8 cellular contexts compared by ENCODE assay signal in the genomic region with DNA sequence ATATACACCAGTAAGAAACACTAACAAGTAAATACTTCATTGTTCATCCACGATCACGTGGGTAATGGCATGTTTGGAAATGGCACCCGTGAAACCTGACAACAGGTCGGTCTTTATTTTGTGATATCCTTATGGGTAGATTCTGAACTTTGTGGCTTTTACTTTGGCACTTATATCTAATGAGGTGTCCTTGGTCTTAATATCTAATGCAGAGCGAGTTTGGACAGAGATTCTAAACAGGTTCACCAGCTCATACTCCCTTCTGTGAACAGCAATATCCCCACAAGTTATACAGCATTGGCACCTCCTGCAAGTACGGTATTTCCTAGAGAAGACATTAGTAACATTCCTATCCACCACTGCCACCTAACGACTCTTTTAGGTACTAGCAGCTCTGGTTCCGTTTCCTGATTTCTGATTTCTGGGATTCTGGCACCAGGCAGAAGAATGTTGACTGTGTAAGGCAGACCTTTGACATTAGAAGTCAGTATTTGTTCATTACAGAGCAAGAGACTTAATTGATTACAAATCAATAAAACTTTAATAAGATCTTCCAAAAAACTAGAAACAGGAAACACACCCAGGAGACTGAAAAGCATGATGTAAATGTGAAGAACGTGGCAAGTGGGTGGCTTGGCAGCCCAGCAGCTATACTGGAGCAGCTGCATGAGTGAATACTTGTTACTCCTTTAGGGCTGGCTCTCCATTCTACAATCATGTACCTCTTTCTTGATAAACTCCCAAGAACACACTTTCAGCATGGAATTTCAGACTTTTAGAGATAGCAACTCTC. TPM values are rescaled to one million over a fixed set of nuclear protein-coding genes. Genes with fewer than 3 reads are reported as not detected.
DNase-seq lines count a peak whose midpoint lies in the region; ATAC-seq, FAIRE-seq and TF ChIP-seq lines count a peak whose summit lies in the region.

No MANE protein-coding gene starts in this region.

- no peak overlapping the region for H3K27ac Mint-ChIP-seq in activated B cell treated with CpG ODN at 0.5 μM for 24 hours

- peaks cover 6 to 46% (median 28%) of the 10 kb centered on the region in 4 donors for H3K4me1 ChIP-seq in transverse colon

- DNase-seq in activated T-cell treated with anti-CD3 and anti-CD28 coated beads for 4 hours (peak; percentile 27), NCI-H446 (lab: John Stamatoyannopoulos, UW) (peak; percentile 48 to 77), activated B cell treated with CpG ODN at 0.5 μM for 24 hours (no peak), middle frontal gyrus (ENCODE audit: extremely low spot score, low spot score) (peak; percentile 66), transverse colon (peak; percentile 48)
- DNase-seq in activated T-cell treated with anti-CD3 and anti-CD28 coated beads, Interleukin-2, amount 50 U/mL, for 1 hour = no peak

- H3K27ac ChIP-seq in transverse colon = peak overlapping the region in 1 of 4 donors; percentile 34

- TF ChIP-seq POLR2A in transverse colon (IDR thresholded peaks at IDR 0.05) = no peak

- H3K27me3 Mint-ChIP-seq in activated B cell treated with CpG ODN at 0.5 μM for 24 hours = no peaks in the 10 kb centered on the region

- intact Hi-C loops in activated B cell treated with CpG ODN at 0.5 μM for 24 hours (cut with micrococcal nuclease) (loop anchor here (1.0 kb wide), 6 partner anchors 8 to 364 kb away; no protein-coding TSS in a partner anchor), transverse colon (cut with DNase I; ENCODE audit: low total_unique reads) (loop anchor here (10.0 kb wide), 2 partner anchors 164 to 176 kb away; no protein-coding TSS in a partner anchor)

- POLR2A ChIA-PET in activated B cell treated with CpG ODN at 0.5 μM for 24 hours (lab: Charles Lee) = interaction anchor here (0.5 to 2.6 kb wide), 6 partner anchors 10 to 348 kb away, joined by 3 to 22 read pairs (median 4); a partner anchor contains a TSS

- H3K4me1 Mint-ChIP-seq in activated B cell treated with CpG ODN at 0.5 μM for 24 hours = peaks cover 5% of the 10 kb centered on the region

- H3K36me3 ChIP-seq in transverse colon = no peaks in the 10 kb centered on the region

- 23 to 35% methylated on average over 6 to 9 of the region's 9 CpGs for WGBS in transverse colon (ENCODE audit: low coverage in 1 of 2), 2 donors

- in situ Hi-C loops in transverse colon (cut with MboI; ENCODE audit: low pct_ligation_motif_present in 1 of 4, low pct_unique_long_range_greater_than_20kb in 1 of 4, low sequenced_read_pairs in 3 of 4) = loop anchor here in 2 of 4 donors (5.0 to 25.0 kb wide), 6 partner anchors 79 to 354 kb away; a partner anchor contains a TSS

- no peaks in the 10 kb centered on the region for H3K9me3 Mint-ChIP-seq in activated B cell treated with CpG ODN at 0.5 μM for 24 hours

- no peak for TF ChIP-seq EP300 in transverse colon (IDR thresholded peaks at IDR 0.05; ENCODE audit: low read depth)

- FAIRE-seq in endometrium (lab: Jason Lieb, UNC) = peak; percentile 80

- no peaks in the 10 kb centered on the region for H3K9me3 ChIP-seq in transverse colon

- TF ChIP-seq CTCF in activated B cell treated with CpG ODN at 0.5 μM for 24 hours (IDR thresholded peaks at IDR 0.05) (peak; percentile 89), transverse colon (IDR thresholded peaks at IDR 0.05) (peak; percentile 77 to 91 (median 88))

- CTCF ChIA-PET in activated B cell treated with CpG ODN at 0.5 μM for 24 hours (lab: Charles Lee) = interaction anchor here (0.8 to 4.9 kb wide), 27 partner anchors 8 to 363 kb away, joined by 3 to 83 read pairs (median 6); no protein-coding TSS in a partner anchor

- ATAC-seq in HG03039 (IDR thresholded peaks at IDR 0.05; ENCODE audit: unreplicated experiment) = peak; percentile 79
- ATAC-seq in activated B cell treated with CpG ODN at 0.5 μM for 24 hours (ENCODE audit: low read depth) = peak; percentile 96

- H3K27me3 ChIP-seq in transverse colon = no peaks in the 10 kb centered on the region

- no peak overlapping the region for H3K4me3 Mint-ChIP-seq in activated B cell treated with CpG ODN at 0.5 μM for 24 hours

- no peaks in the 10 kb centered on the region for H3K36me3 Mint-ChIP-seq in activated B cell treated with CpG ODN at 0.5 μM for 24 hours (ENCODE audit: low read depth)

- H3K4me3 ChIP-seq in transverse colon = no peak overlapping the region

RNA-seq across cellular contexts. Expression of a gene that starts 2.5 kb away (rescaled TPM):
- 1.1 TPM in 1 of 2 replicates, not detected in the other for total RNA-seq in activated B cell treated with CpG ODN at 0.5 μM for 24 hours
- 10 to 100 TPM; 10.5 to 37.1 (median 25.7) TPM for total RNA-seq in transverse colon

RNA-seq across cellular contexts. Expression of a gene that starts 6.7 kb away (rescaled TPM):
- total RNA-seq in activated B cell treated with CpG ODN at 0.5 μM for 24 hours = 0.20 and 1.0 TPM in 2 replicates
- 10 to 100 TPM; 24.7 to 78.9 (median 76.5) TPM for total RNA-seq in transverse colon

RNA-seq across cellular contexts. Expression of a gene that starts 49.6 kb away (rescaled TPM):
- total RNA-seq in activated B cell treated with CpG ODN at 0.5 μM for 24 hours (not detected in 2 replicates), transverse colon (not detected)

RNA-seq across cellular contexts. Expression of a gene that starts 54.6 kb away (rescaled TPM):
- total RNA-seq in activated B cell treated with CpG ODN at 0.5 μM for 24 hours (not detected in 2 replicates), transverse colon (not detected)

Comparison
In these comparisons a context has a peak if more than half of its experiments do, and no peak if none do; other contexts are left out.
1. DNase-seq: peak in activated T-cell treated with anti-CD3 and anti-CD28 coated beads for 4 hours (single experiment), NCI-H446 (2 of 2), middle frontal gyrus (single experiment) and transverse colon (single experiment); none in activated T-cell treated with anti-CD3 and anti-CD28 coated beads, Interleukin-2, amount 50 U/mL, for 1 hour (single experiment) and activated B cell treated with CpG ODN at 0.5 μM for 24 hours (single experiment).
2. RNA of a gene that starts 6.7 kb away (total RNA-seq): 24.7 to 78.9 TPM in transverse colon; 0.20 to 1.0 TPM in activated B cell treated with CpG ODN at 0.5 μM for 24 hours; every median in the first group is over 10 times any median in the second.